In genomic region chr6:127516676-127517273, GRCh38 we compare ENCODE assay signal across 8 cellular contexts. TPM values are rescaled to one million over a fixed set of nuclear protein-coding genes. Genes with fewer than 3 reads are reported as not detected.
DNase-seq lines count a peak whose midpoint lies in the region; ATAC-seq, FAIRE-seq and TF ChIP-seq lines count a peak whose summit lies in the region.

No MANE protein-coding gene starts in this region.

- peak; percentile 62 for FAIRE-seq in endothelial cell of umbilical vein (lab: Jason Lieb, UNC)

- no peak overlapping the region for H2AFZ ChIP-seq in endothelial cell of umbilical vein (ENCODE audit: low read depth, low read length)

- TF ChIP-seq CTCF in C4-2B (conservative IDR thresholded peaks at IDR 0.05) (peak; percentile 81), endothelial cell of umbilical vein (IDR thresholded peaks at IDR 0.05; ENCODE audit: extremely low read depth in 1 of 2, insufficient read depth in 1 of 2, low read depth in 1 of 2, low read length in 2 of 2) (peak; percentile 67 to 75)

- intact Hi-C loops in activated CD4-positive, alpha-beta memory T cell treated with anti-CD3 and anti-CD28 coated beads for 36 hours (cut with micrococcal nuclease), result loop anchor here (1.0 to 10.0 kb wide), 7 partner anchors 32 to 1976 kb away; partner anchors contain the start of gene ECHDC1
- intact Hi-C loops in endothelial cell of umbilical vein (cut with micrococcal nuclease), result no loop called here

- peaks cover 2% of the 10 kb centered on the region for H3K36me3 Mint-ChIP-seq in activated CD4-positive, alpha-beta memory T cell treated with anti-CD3 and anti-CD28 coated beads for 36 hours

- H4K20me1 ChIP-seq in endothelial cell of umbilical vein (replicated peaks; ENCODE audit: control insufficient read depth, extremely low read depth, insufficient read depth, low read length), result no peaks in the 10 kb centered on the region

- POLR2A ChIA-PET in activated CD4-positive, alpha-beta memory T cell treated with anti-CD3 and anti-CD28 coated beads for 36 hours (lab: Charles Lee), result interaction anchor here (1.2 to 2.9 kb wide), 4 partner anchors 33 to 250 kb away, joined by 3 to 21 read pairs (median 8); partner anchors contain the start of gene RNF146
- POLR2A ChIA-PET in endothelial cell of umbilical vein (lab: Charles Lee), result no interaction called here

- H3K4me1 ChIP-seq in endothelial cell of umbilical vein (ENCODE audit: control insufficient read depth, extremely low read depth, insufficient read depth, low read length) (peaks cover 15% of the 10 kb centered on the region), mononuclear cell (ENCODE audit: insufficient read depth, low read length) (peaks cover 31% of the 10 kb centered on the region)

- H3K27me3 Mint-ChIP-seq in activated CD4-positive, alpha-beta memory T cell treated with anti-CD3 and anti-CD28 coated beads for 36 hours, result peaks cover 15% of the 10 kb centered on the region

- H3K36me3 ChIP-seq in endothelial cell of umbilical vein (ENCODE audit: control insufficient read depth in 2 of 2, extremely low read depth in 1 of 2, insufficient read depth in 2 of 2, low read length in 2 of 2), result no peaks in the 10 kb centered on the region

- H3K79me2 ChIP-seq in endothelial cell of umbilical vein (ENCODE audit: control insufficient read depth, insufficient read depth, low read length), result no peaks in the 10 kb centered on the region

- DNase-seq in NCI-H2196 treated with DMSO at 0.1 percent for 48 hours (lab: John Stamatoyannopoulos, UW; ENCODE audit: unreplicated experiment) (peak; percentile 77), endothelial cell of umbilical vein (ENCODE audit: low read depth, low spot score) (peak; percentile 45), superior temporal gyrus (ENCODE audit: extremely low spot score) (peak; percentile 91)
- peak; percentile 72 for DNase-seq in activated CD4-positive, alpha-beta memory T cell treated with anti-CD3 and anti-CD28 coated beads for 36 hours

- H3K9me1 ChIP-seq in endothelial cell of umbilical vein (replicated peaks; ENCODE audit: control insufficient read depth, extremely low read depth, insufficient read depth, low read length), result no peaks in the 10 kb centered on the region

- CTCF ChIA-PET in activated CD4-positive, alpha-beta memory T cell treated with anti-CD3 and anti-CD28 coated beads for 36 hours (lab: Charles Lee), result interaction anchor here (0.7 to 9.4 kb wide), 46 partner anchors 8 to 625 kb away, joined by 3 to 163 read pairs (median 4); partner anchors contain the start of genes ECHDC1, KIAA0408 and RNF146
- CTCF ChIA-PET in endothelial cell of umbilical vein (lab: Charles Lee), result interaction anchor here (0.5 to 3.0 kb wide), 31 partner anchors 9 to 340 kb away, joined by 3 to 21 read pairs (median 4); partner anchors contain the start of gene KIAA0408

- H3K27me3 ChIP-seq in endothelial cell of umbilical vein (ENCODE audit: control insufficient read depth in 2 of 2, insufficient read depth in 2 of 2, low read length in 2 of 2), result peaks cover 34 to 74% of the 10 kb centered on the region in 2 experiments
- H3K27me3 ChIP-seq in mononuclear cell (ENCODE audit: insufficient read depth, low read length), result peaks cover 91% of the 10 kb centered on the region

- no peaks in the 10 kb centered on the region for H3K9me3 Mint-ChIP-seq in activated CD4-positive, alpha-beta memory T cell treated with anti-CD3 and anti-CD28 coated beads for 36 hours

- dilution Hi-C loops in endothelial cell of umbilical vein (cut with MboI; ENCODE audit: extremely low pct_ligation_motif_present, low sequenced_read_pairs), result no loop called here

- ATAC-seq in GM19025 (IDR thresholded peaks at IDR 0.05; ENCODE audit: low read depth, unreplicated experiment), result peak; percentile 33
- ATAC-seq in HG03159 (IDR thresholded peaks at IDR 0.05; ENCODE audit: unreplicated experiment), result peak; percentile 61

- H3K27ac Mint-ChIP-seq in activated CD4-positive, alpha-beta memory T cell treated with anti-CD3 and anti-CD28 coated beads for 36 hours, result peak overlapping the region; percentile 34

- peaks cover 32% of the 10 kb centered on the region for H3K4me1 Mint-ChIP-seq in activated CD4-positive, alpha-beta memory T cell treated with anti-CD3 and anti-CD28 coated beads for 36 hours (ENCODE audit: low read depth)

- H3K4me3 ChIP-seq in endothelial cell of umbilical vein (replicated peaks in 1 of 3; ENCODE audit: insufficient read depth in 1 of 3, low read depth in 1 of 3, low read length in 3 of 3) (no peak overlapping the region), mononuclear cell (ENCODE audit: low read length) (peak overlapping the region; percentile 39)

- no TSS peak for BruUV-seq in endothelial cell of umbilical vein (replicated peaks; lab: Mats Ljungman, UMichigan)

- H3K9ac ChIP-seq in endothelial cell of umbilical vein (replicated peaks; ENCODE audit: extremely low read depth, insufficient read depth, low read length), result no peak overlapping the region

- H3K9me3 ChIP-seq in endothelial cell of umbilical vein (replicated peaks; ENCODE audit: control insufficient read depth, insufficient read depth, low read length) (no peaks in the 10 kb centered on the region), mononuclear cell (ENCODE audit: low read depth, low read length) (no peaks in the 10 kb centered on the region)

- peak overlapping the region; percentile 41 for H3K4me2 ChIP-seq in endothelial cell of umbilical vein (ENCODE audit: insufficient read depth, low read length)

- TF ChIP-seq POLR2A in endothelial cell of umbilical vein (IDR thresholded peaks at IDR 0.05; ENCODE audit: low read depth, low read length), result no peak

- H3K27ac ChIP-seq in C4-2B (no peak overlapping the region), endothelial cell of umbilical vein (ENCODE audit: insufficient read depth, low read depth, low read length) (no peak overlapping the region)

- peak overlapping the region; percentile 85 for H3K4me3 Mint-ChIP-seq in activated CD4-positive, alpha-beta memory T cell treated with anti-CD3 and anti-CD28 coated beads for 36 hours

TF ChIP-seq in endothelial cell of umbilical vein, 7 proteins besides CTCF, POLR2A, EP300 and RAD21:
- TF ChIP-seq MYC (IDR thresholded peaks at IDR 0.05; ENCODE audit: low read depth, low read length) (no peak), EZH2 (IDR thresholded peaks at IDR 0.05; ENCODE audit: borderline replicate concordance, low read depth, low read length, severe bottlenecking) (no peak), JUN (IDR thresholded peaks at IDR 0.05; ENCODE audit: borderline replicate concordance, insufficient read depth, insufficient read length, low read depth) (no peak), FOS (IDR thresholded peaks at IDR 0.05; ENCODE audit: borderline replicate concordance, insufficient read depth, low read length) (no peak), GATA2 (IDR thresholded peaks at IDR 0.05; ENCODE audit: insufficient read depth, insufficient read length, low read depth, low read length) (no peak), POLR2AphosphoS5 (IDR thresholded peaks at IDR 0.05; ENCODE audit: insufficient read depth, low read depth, low read length) (no peak), MAX (IDR thresholded peaks at IDR 0.05; ENCODE audit: insufficient read depth, insufficient read length) (no peak)
TF ChIP-seq in endothelial cell of umbilical vein: peak in this region for 0.

RNA-seq across cellular contexts. Expression of gene KIAA0408, which starts 57.6 kb away (rescaled TPM):
- 1 to 10 TPM; 6.0 to 6.5 TPM for total RNA-seq in activated CD4-positive, alpha-beta memory T cell treated with anti-CD3 and anti-CD28 coated beads for 36 hours
- total RNA-seq in endothelial cell of umbilical vein (not detected in 2 replicates), mononuclear cell (1.0 TPM)
- not detected in 2 replicates for polyA plus RNA-seq in endothelial cell of umbilical vein
- polyA plus RNA-seq in endothelial cell of umbilical vein (2011; cell fraction: cytosol; rRNA removed), result not detected in 2 replicates
- not detected in 2 replicates for polyA plus RNA-seq in endothelial cell of umbilical vein (2011; cell fraction: nucleus; rRNA removed)
- not detected in 2 replicates for polyA plus RNA-seq in endothelial cell of umbilical vein (2012)
- not detected in 2 replicates for polyA minus RNA-seq in endothelial cell of umbilical vein
- polyA minus RNA-seq in endothelial cell of umbilical vein (2011; cell fraction: cytosol; rRNA and poly(A)+ RNA removed), result not detected
- not detected in 2 replicates for polyA minus RNA-seq in endothelial cell of umbilical vein (2011; cell fraction: nucleus; rRNA and poly(A)+ RNA removed)
